In genomic region chr17:81094744-81095607, GRCh38 we compare ENCODE assay signal across 8 cellular contexts.
DNase-seq lines count a peak whose midpoint lies in the region; FAIRE-seq lines count a peak whose summit lies in the region.

No MANE protein-coding gene starts in this region.

- H3K4me1 ChIP-seq in stomach smooth muscle (ENCODE audit: control insufficient read depth, insufficient read depth, low read length) = peaks cover 60% of the 10 kb centered on the region

- H3K36me3 ChIP-seq in stomach smooth muscle (ENCODE audit: control insufficient read depth in 2 of 2, insufficient read depth in 2 of 2, low read length in 2 of 2) = peaks cover 0 to under 1% of the 10 kb centered on the region in 2 donors

- peak overlapping the region in 1 of 4 donors; percentile 22 for H3K4me3 Mint-ChIP-seq in IgD-negative memory B cell

- no peaks in the 10 kb centered on the region for H3K9me3 ChIP-seq in stomach smooth muscle (ENCODE audit: control insufficient read depth in 2 of 2, low read length in 2 of 2)

- H3K27ac Mint-ChIP-seq in IgD-negative memory B cell = peak overlapping the region; percentile 16 to 74 (median 64)

- FAIRE-seq in GM19239 (lab: Jason Lieb, UNC) = no peak

- H3K27ac ChIP-seq in stomach smooth muscle (ENCODE audit: low read length) = peak overlapping the region; percentile 81

- DNase-seq in Ammon's horn (ENCODE audit: low spot score) = peak; percentile 91
- DNase-seq in RKO (ENCODE audit: low spot score) = peak; percentile 13
- DNase-seq in activated effector memory CD4-positive, alpha-beta T cell treated with anti-CD3 and anti-CD28 coated beads, Interleukin-2, amount 50 U/mL, for 16 hours = peak; percentile 95
- DNase-seq in fibroblast of the conjunctiva (ENCODE audit: low read depth) = peak; percentile 98
- peak in 55 of 56 donors; percentile 21 to 97 (median 80) for DNase-seq in nucleus accumbens (lab: John Stamatoyannopoulos, UW)
- no peak for DNase-seq in GM19239 (ENCODE audit: insufficient read length, low spot score)

- H3K36me3 Mint-ChIP-seq in IgD-negative memory B cell = peaks cover 2% of the 10 kb centered on the region

- peak overlapping the region; percentile 49 to 58 for H3K9ac ChIP-seq in stomach smooth muscle (ENCODE audit: low read length in 2 of 2)

- H3K27me3 ChIP-seq in stomach smooth muscle (ENCODE audit: control insufficient read depth in 1 of 2, insufficient read depth in 2 of 2, low read length in 2 of 2) = no peaks in the 10 kb centered on the region

- H3K4me1 Mint-ChIP-seq in IgD-negative memory B cell = peaks cover 0 to 3% (median 0%) of the 10 kb centered on the region in 3 donors

- H3K27me3 Mint-ChIP-seq in IgD-negative memory B cell = peaks cover 7% of the 10 kb centered on the region

- peak overlapping the region; percentile 36 to 57 for H3K4me3 ChIP-seq in stomach smooth muscle (ENCODE audit: low read length in 2 of 2)

- no peaks in the 10 kb centered on the region for H3K9me3 Mint-ChIP-seq in IgD-negative memory B cell
